Comparison of ENCODE assay signal across 1 cellular context in the genomic region with DNA sequence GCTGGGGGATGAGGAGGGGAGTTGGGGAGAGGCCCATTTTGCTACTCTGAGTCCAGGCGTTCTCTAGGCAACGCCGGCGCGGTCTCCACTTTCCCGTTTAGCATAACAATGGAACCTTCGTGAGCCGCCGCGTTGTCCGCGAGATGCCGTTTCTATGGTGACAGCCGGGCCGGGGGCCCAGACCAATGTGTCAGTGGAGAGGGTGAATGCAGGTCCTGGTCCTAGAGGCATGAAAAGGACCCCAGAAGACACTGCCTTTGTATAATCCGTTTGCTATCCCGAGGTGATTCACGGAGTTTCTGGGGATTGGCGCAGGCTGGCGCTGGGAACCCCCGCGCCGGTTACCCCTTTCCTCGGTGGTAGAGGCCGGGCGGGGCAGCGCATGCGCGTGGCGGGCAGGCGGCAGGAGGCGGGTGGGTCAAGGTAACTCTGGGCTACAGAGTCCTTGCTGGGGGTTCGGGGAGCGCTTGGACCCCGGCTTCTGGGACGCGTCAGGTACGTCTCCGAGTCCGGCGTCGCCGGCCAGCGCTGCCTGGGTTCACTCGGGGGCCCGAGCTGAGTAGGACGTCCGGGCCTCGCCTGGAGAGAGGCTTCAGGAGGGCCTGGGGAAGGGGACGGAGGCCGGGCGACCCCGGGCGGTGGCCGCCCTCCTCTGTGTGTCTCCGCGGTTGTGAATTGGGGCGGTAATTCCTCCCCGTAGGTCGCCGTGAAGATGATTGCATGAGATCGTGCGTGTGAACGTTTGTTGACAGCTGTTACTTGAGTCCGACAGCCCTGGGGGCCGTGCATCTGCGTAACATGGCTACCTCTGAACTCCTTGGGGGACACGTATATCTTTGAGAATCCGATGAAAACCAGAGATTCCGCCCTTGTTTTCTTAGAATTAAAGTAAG.
TF ChIP-seq lines count a peak whose summit lies in the region.

Gene CBY1, plus strand, starts transcription at position 383 of the 893 bp plus-strand sequence. CDS start 11,417 bp downstream, outside the sequence.
Gene FAM227A, minus strand, starts transcription at position 137 of the 893 bp plus-strand sequence. CDS start 6,224 bp downstream, outside the sequence.

TF ChIP-seq in WTC11, 78 proteins besides CTCF, POLR2A, EP300 and RAD21 (continued from another document):
- TF ChIP-seq E2F5 (CRISPR knock-in tag; IDR thresholded peaks at IDR 0.05): no peak
- TF ChIP-seq ESRRA (CRISPR knock-in tag; IDR thresholded peaks at IDR 0.05; ENCODE audit: borderline replicate concordance): peak; percentile 36; the same call in 1 of the 2 replicates
- no peak for TF ChIP-seq RELA (CRISPR knock-in tag; IDR thresholded peaks at IDR 0.05; ENCODE audit: borderline replicate concordance)
- peak; percentile 51; the same call in 1 of the 2 replicates for TF ChIP-seq ARID4B (CRISPR knock-in tag; IDR thresholded peaks at IDR 0.05; ENCODE audit: borderline replicate concordance)
- no peak for TF ChIP-seq ELF4 (CRISPR knock-in tag; IDR thresholded peaks at IDR 0.05; ENCODE audit: low read depth)
- TF ChIP-seq JUN (CRISPR knock-in tag; IDR thresholded peaks at IDR 0.05): no peak
- no peak for TF ChIP-seq ERG (CRISPR knock-in tag; IDR thresholded peaks at IDR 0.05)
TF ChIP-seq in WTC11: peak in this region for 6.
